7 cellular contexts compared by ENCODE assay signal in the genomic region with DNA sequence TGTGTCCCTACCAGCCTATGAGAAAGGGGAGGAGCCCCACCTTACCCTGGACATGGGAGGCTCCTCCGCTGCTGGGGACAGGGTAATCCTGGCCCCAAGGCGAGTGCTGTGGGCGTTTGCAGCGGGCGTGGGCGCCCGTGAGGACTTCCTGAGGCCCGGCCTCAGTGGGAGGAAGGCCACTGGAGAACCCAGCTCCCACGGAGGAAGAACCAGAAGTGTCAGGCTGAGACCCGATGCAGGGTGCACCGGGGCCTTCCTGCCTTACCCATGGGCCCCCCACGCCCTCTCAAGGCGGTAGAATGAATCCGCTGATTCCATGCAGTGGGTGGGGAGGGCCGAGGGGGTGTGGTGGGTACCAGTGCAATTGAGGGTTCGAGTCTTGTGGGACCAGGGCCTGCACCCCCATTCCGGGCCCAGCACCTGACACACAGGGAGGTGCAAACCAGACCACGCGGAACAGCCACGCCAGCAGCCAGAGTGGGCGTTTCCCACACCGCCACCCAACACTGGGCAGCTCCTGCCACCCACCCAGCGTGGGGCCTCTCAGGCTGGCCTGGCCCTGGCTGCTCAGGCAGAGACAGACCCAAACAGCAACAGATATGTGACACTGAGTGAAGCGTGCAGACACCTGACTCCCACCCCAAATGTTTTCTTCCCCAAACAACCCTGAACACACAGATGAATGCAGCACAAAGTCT.
DNase-seq lines count a peak whose midpoint lies in the region; ATAC-seq, FAIRE-seq and TF ChIP-seq lines count a peak whose summit lies in the region.
"Not testable (repeated sequence)": the region's sequence is repeated elsewhere in the genome, so short reads cannot be mapped to it uniquely, and the experiment has no call there.

No MANE protein-coding gene starts in this region.

- not testable (repeated sequence) for H2AFZ ChIP-seq in OCI-LY7 (ENCODE audit: low read length)

- H3K27me3 Mint-ChIP-seq in activated CD4-positive, alpha-beta T cell treated with anti-CD3 and anti-CD28 coated beads for 36 hours; activated naive CD8-positive, alpha-beta T cell treated with anti-CD3 and anti-CD28 coated beads, Interleukin-2, amount 50 U/mL, for 24 hours; naive B cell: not testable (repeated sequence)

- POLR2A ChIA-PET in OCI-LY7 (lab: Charles Lee); activated CD4-positive, alpha-beta T cell treated with anti-CD3 and anti-CD28 coated beads for 36 hours (lab: Charles Lee): not testable (repeated sequence)

- not testable (repeated sequence) for H3K9me3 ChIP-seq in OCI-LY7 (ENCODE audit: low read length); kidney (ENCODE audit: control insufficient read depth in 1 of 2, low read length in 2 of 2)

- H3K4me1 ChIP-seq in OCI-LY7 (ENCODE audit: insufficient read depth, low read length, poor library complexity, severe bottlenecking): peaks cover 26% of the 10 kb centered on the region
- not testable (repeated sequence) for H3K4me1 ChIP-seq in kidney (ENCODE audit: control insufficient read depth in 1 of 2, insufficient read depth in 1 of 2, low read depth in 1 of 2, low read length in 2 of 2)

- H3K4me1 Mint-ChIP-seq in activated CD4-positive, alpha-beta T cell treated with anti-CD3 and anti-CD28 coated beads for 36 hours; activated naive CD8-positive, alpha-beta T cell treated with anti-CD3 and anti-CD28 coated beads, Interleukin-2, amount 50 U/mL, for 24 hours; naive B cell: not testable (repeated sequence)

- not testable (repeated sequence) for H3K36me3 ChIP-seq in OCI-LY7 (ENCODE audit: insufficient read depth, low read length); kidney (ENCODE audit: control insufficient read depth in 1 of 2, insufficient read depth in 2 of 2, low read length in 2 of 2)

- H4K20me1 ChIP-seq in OCI-LY7 (ENCODE audit: insufficient read depth, low read length): not testable (repeated sequence)

- H3K9ac ChIP-seq in kidney (ENCODE audit: low read length in 2 of 2): not testable (repeated sequence)

- DNase-seq in OCI-LY7 (ENCODE audit: low spot score): peak; percentile 2
- DNase-seq in activated CD4-positive, alpha-beta T cell treated with anti-CD3 and anti-CD28 coated beads for 36 hours: peak; percentile 4
- DNase-seq in activated naive CD8-positive, alpha-beta T cell treated with anti-CD3 and anti-CD28 coated beads, Interleukin-2, amount 50 U/mL, for 24 hours; stimulated activated naive CD8-positive, alpha-beta T cell treated with anti-CD3 and anti-CD28 coated beads, Interleukin-15, Interleukin-2, amounts not matched to agents 100 U/mL and 50 U/mL, for 24 hours: not testable (repeated sequence)
- peak; percentile 53 for DNase-seq in kidney
- peak; percentile 88 for DNase-seq in naive B cell

- not testable (repeated sequence) for H3K79me2 ChIP-seq in OCI-LY7 (ENCODE audit: insufficient read depth, low read depth, low read length)

- H3K9me3 Mint-ChIP-seq in activated CD4-positive, alpha-beta T cell treated with anti-CD3 and anti-CD28 coated beads for 36 hours (ENCODE audit: low read depth); activated naive CD8-positive, alpha-beta T cell treated with anti-CD3 and anti-CD28 coated beads, Interleukin-2, amount 50 U/mL, for 24 hours; naive B cell: not testable (repeated sequence)

- H3K4me2 ChIP-seq in OCI-LY7 (ENCODE audit: low read length): not testable (repeated sequence)

- CTCF ChIA-PET in OCI-LY7 (lab: Charles Lee; ENCODE audit: unreplicated experiment); activated CD4-positive, alpha-beta T cell treated with anti-CD3 and anti-CD28 coated beads for 36 hours (lab: Charles Lee): not testable (repeated sequence)

- intact Hi-C loops in OCI-LY7 (cut with micrococcal nuclease; ENCODE audit: unreplicated experiment); activated CD4-positive, alpha-beta T cell treated with anti-CD3 and anti-CD28 coated beads for 36 hours (cut with DNase I, micrococcal nuclease); kidney (cut with DNase I): not testable (repeated sequence)

- H3K9me2 ChIP-seq in OCI-LY7 (ENCODE audit: insufficient read depth, low read length): not testable (repeated sequence)

- H3K4me3 Mint-ChIP-seq in activated CD4-positive, alpha-beta T cell treated with anti-CD3 and anti-CD28 coated beads for 36 hours; activated naive CD8-positive, alpha-beta T cell treated with anti-CD3 and anti-CD28 coated beads, Interleukin-2, amount 50 U/mL, for 24 hours; naive B cell: not testable (repeated sequence)

- FAIRE-seq in kidney (lab: Jason Lieb, UNC): not testable (repeated sequence)

- peak; percentile 1 for ATAC-seq in activated CD4-positive, alpha-beta T cell treated with anti-CD3 and anti-CD28 coated beads for 36 hours
- peak; percentile 1 for ATAC-seq in activated naive CD8-positive, alpha-beta T cell treated with anti-CD3 and anti-CD28 coated beads, Interleukin-2, amount 50 U/mL, for 24 hours
- ATAC-seq in naive B cell (ENCODE audit: low read depth in 2 of 2): peak; percentile 49
- peak; percentile 8 for ATAC-seq in stimulated activated naive CD8-positive, alpha-beta T cell treated with anti-CD3 and anti-CD28 coated beads, Interleukin-15, Interleukin-2, amounts not matched to agents 100 U/mL and 50 U/mL, for 24 hours

- H3K27ac ChIP-seq in OCI-LY7 (ENCODE audit: low read depth, low read length, poor library complexity, severe bottlenecking): peak overlapping the region; percentile 25
- H3K27ac ChIP-seq in kidney (ENCODE audit: low read depth in 2 of 2, low read length in 2 of 2): not testable (repeated sequence)

- not testable (repeated sequence) for BruUV-seq in OCI-LY7 (replicated peaks; lab: Mats Ljungman, UMichigan)

- not testable (repeated sequence) for H3K36me3 Mint-ChIP-seq in activated CD4-positive, alpha-beta T cell treated with anti-CD3 and anti-CD28 coated beads for 36 hours (ENCODE audit: low read depth); activated naive CD8-positive, alpha-beta T cell treated with anti-CD3 and anti-CD28 coated beads, Interleukin-2, amount 50 U/mL, for 24 hours (ENCODE audit: low read depth); naive B cell

- H3K27ac Mint-ChIP-seq in activated CD4-positive, alpha-beta T cell treated with anti-CD3 and anti-CD28 coated beads for 36 hours; activated naive CD8-positive, alpha-beta T cell treated with anti-CD3 and anti-CD28 coated beads, Interleukin-2, amount 50 U/mL, for 24 hours: not testable (repeated sequence)
- peak overlapping the region in 5 of 6 donors; percentile 70 to 93 (median 80) for H3K27ac Mint-ChIP-seq in naive B cell

- TF ChIP-seq CTCF in GM12875 (IDR thresholded peaks at IDR 0.05; ENCODE audit: borderline replicate concordance, insufficient read depth, low read depth, low read length); OCI-LY7 (conservative IDR thresholded peaks at IDR 0.05; ENCODE audit: low read length); kidney (IDR thresholded peaks at IDR 0.05; ENCODE audit: borderline replicate concordance, extremely low read depth, insufficient read depth): not testable (repeated sequence)

- H3K4me3 ChIP-seq in GM12875 (ENCODE audit: low read depth, low read length): peak overlapping the region; percentile 10
- H3K4me3 ChIP-seq in OCI-LY7 (ENCODE audit: low read depth, low read length, poor library complexity, severe bottlenecking); kidney (ENCODE audit: low read length in 2 of 2): not testable (repeated sequence)
